Comparison of ENCODE assay signal across 1 cellular context in the genomic region with DNA sequence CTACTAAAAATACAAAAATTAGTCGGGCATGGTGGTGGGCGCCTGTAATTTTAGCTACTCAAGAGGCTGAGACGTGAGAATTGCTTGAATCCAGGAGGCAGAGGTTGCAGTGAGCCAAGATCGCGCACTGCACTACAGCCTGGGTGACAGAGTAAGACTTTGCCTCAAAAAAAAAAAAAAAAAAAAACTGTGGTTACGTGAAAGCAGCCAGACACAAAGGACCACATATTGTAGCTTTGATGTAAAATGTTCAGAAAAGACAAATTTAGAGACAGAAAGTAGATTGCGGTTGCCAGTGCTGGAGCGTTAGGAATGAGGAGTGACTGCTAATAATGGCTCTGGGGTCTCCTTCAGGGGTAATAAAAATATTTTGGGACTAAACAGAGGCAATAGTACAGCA.
TF ChIP-seq lines count a peak whose summit lies in the region.

No MANE protein-coding gene starts in this region.

TF ChIP-seq in GM12878, 131 proteins besides CTCF, POLR2A, EP300 and RAD21 (continued from another document):
- no peak for TF ChIP-seq MYB (IDR thresholded peaks at IDR 0.05; ENCODE audit: borderline replicate concordance, low read depth, low read length)
- TF ChIP-seq ATF7 (IDR thresholded peaks at IDR 0.05; ENCODE audit: low read depth): 0 out of 2 replicates have a peak, but pooled peaks have one; percentile 25
- TF ChIP-seq BACH1 (IDR thresholded peaks at IDR 0.05; ENCODE audit: borderline replicate concordance): no peak
- TF ChIP-seq BMI1 (IDR thresholded peaks at IDR 0.05; ENCODE audit: borderline replicate concordance): no peak
- no peak for TF ChIP-seq POU2F2 (IDR thresholded peaks at IDR 0.05; ENCODE audit: borderline replicate concordance, low read depth, low read length)
- no peak for TF ChIP-seq ASH2L (IDR thresholded peaks at IDR 0.05; ENCODE audit: borderline replicate concordance, low read depth)
- no peak for TF ChIP-seq STAT1 (conservative IDR thresholded peaks at IDR 0.05)
- peak; percentile 44; the same call in 1 of the 2 replicates for TF ChIP-seq EED (IDR thresholded peaks at IDR 0.05; ENCODE audit: low read depth)
- peak; percentile 91 for TF ChIP-seq RUNX3 (IDR thresholded peaks at IDR 0.05; ENCODE audit: low read length)
- no peak for TF ChIP-seq RELA (IDR thresholded peaks at IDR 0.05; ENCODE audit: borderline replicate concordance, partially characterized antibody)
- no peak for TF ChIP-seq PKNOX1 (IDR thresholded peaks at IDR 0.05)
- TF ChIP-seq IKZF2 (IDR thresholded peaks at IDR 0.05): peak; percentile 54 to 63
- peak; percentile 23 to 48; a peak in 1 of 4 replicates for TF ChIP-seq BHLHE40 (IDR thresholded peaks at IDR 0.05; ENCODE audit: borderline replicate concordance in 1 of 2, low read depth in 2 of 2, low read length in 1 of 2)
- TF ChIP-seq HDAC6 (IDR thresholded peaks at IDR 0.05; ENCODE audit: unreplicated experiment): no peak
- TF ChIP-seq, protein P1, sequence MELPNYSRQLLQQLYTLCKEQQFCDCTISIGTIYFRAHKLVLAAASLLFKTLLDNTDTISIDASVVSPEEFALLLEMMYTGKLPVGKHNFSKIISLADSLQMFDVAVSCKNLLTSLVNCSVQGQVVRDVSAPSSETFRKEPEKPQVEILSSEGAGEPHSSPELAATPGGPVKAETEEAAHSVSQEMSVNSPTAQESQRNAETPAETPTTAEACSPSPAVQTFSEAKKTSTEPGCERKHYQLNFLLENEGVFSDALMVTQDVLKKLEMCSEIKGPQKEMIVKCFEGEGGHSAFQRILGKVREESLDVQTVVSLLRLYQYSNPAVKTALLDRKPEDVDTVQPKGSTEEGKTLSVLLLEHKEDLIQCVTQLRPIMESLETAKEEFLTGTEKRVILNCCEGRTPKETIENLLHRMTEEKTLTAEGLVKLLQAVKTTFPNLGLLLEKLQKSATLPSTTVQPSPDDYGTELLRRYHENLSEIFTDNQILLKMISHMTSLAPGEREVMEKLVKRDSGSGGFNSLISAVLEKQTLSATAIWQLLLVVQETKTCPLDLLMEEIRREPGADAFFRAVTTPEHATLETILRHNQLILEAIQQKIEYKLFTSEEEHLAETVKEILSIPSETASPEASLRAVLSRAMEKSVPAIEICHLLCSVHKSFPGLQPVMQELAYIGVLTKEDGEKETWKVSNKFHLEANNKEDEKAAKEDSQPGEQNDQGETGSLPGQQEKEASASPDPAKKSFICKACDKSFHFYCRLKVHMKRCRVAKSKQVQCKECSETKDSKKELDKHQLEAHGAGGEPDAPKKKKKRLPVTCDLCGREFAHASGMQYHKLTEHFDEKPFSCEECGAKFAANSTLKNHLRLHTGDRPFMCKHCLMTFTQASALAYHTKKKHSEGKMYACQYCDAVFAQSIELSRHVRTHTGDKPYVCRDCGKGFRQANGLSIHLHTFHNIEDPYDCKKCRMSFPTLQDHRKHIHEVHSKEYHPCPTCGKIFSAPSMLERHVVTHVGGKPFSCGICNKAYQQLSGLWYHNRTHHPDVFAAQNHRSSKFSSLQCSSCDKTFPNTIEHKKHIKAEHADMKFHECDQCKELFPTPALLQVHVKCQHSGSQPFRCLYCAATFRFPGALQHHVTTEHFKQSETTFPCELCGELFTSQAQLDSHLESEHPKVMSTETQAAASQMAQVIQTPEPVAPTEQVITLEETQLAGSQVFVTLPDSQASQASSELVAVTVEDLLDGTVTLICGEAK (IDR thresholded peaks at IDR 0.05; ENCODE audit: borderline replicate concordance): no peak
- TF ChIP-seq, protein P2, sequence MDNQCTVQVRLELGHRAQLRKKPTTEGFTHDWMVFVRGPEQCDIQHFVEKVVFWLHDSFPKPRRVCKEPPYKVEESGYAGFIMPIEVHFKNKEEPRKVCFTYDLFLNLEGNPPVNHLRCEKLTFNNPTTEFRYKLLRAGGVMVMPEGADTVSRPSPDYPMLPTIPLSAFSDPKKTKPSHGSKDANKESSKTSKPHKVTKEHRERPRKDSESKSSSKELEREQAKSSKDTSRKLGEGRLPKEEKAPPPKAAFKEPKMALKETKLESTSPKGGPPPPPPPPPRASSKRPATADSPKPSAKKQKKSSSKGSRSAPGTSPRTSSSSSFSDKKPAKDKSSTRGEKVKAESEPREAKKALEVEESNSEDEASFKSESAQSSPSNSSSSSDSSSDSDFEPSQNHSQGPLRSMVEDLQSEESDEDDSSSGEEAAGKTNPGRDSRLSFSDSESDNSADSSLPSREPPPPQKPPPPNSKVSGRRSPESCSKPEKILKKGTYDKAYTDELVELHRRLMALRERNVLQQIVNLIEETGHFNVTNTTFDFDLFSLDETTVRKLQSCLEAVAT (IDR thresholded peaks at IDR 0.05): peak; percentile 40; the same call in 1 of the 2 replicates
- TF ChIP-seq CREM (IDR thresholded peaks at IDR 0.05; ENCODE audit: low read depth): 0 out of 2 replicates have a peak, but pooled peaks have one; percentile 16
- peak; percentile 80; the same call in 1 of the 2 replicates for TF ChIP-seq MEF2A (IDR thresholded peaks at IDR 0.05; ENCODE audit: insufficient read depth, low read depth, low read length)
- no peak for TF ChIP-seq CEBPB (IDR thresholded peaks at IDR 0.05; ENCODE audit: borderline replicate concordance in 1 of 2, low read depth in 2 of 2, low read length in 2 of 2)
- 0 out of 2 replicates have a peak, but pooled peaks have one; percentile 18 for TF ChIP-seq BCL11A (IDR thresholded peaks at IDR 0.05; ENCODE audit: low read depth, low read length)
- TF ChIP-seq HDGF (IDR thresholded peaks at IDR 0.05): no peak
- TF ChIP-seq CBFB (IDR thresholded peaks at IDR 0.05; ENCODE audit: low read depth): 0 out of 2 replicates have a peak, but pooled peaks have one; percentile 48
- TF ChIP-seq RCOR1 (conservative IDR thresholded peaks at IDR 0.05; ENCODE audit: low read depth, low read length): no peak
- no peak for TF ChIP-seq MYC (IDR thresholded peaks at IDR 0.05; ENCODE audit: insufficient read depth, insufficient read length, insufficient replicate concordance, low read length, severe bottlenecking)
- no peak; the same call in 1 of the 2 replicates for TF ChIP-seq MTA2 (IDR thresholded peaks at IDR 0.05; ENCODE audit: low read depth)
- TF ChIP-seq ZBTB11 (CRISPR knock-in tag; IDR thresholded peaks at IDR 0.05): no peak
- TF ChIP-seq MEF2B (IDR thresholded peaks at IDR 0.05; ENCODE audit: partially characterized antibody, poor library complexity, severe bottlenecking): peak; percentile 69
- no peak for TF ChIP-seq ZBTB4 (CRISPR knock-in tag; IDR thresholded peaks at IDR 0.05)
- peak; percentile 50; the same call in 1 of the 2 replicates for TF ChIP-seq NFIC (IDR thresholded peaks at IDR 0.05; ENCODE audit: low read depth, low read length)
- TF ChIP-seq, protein P3, sequence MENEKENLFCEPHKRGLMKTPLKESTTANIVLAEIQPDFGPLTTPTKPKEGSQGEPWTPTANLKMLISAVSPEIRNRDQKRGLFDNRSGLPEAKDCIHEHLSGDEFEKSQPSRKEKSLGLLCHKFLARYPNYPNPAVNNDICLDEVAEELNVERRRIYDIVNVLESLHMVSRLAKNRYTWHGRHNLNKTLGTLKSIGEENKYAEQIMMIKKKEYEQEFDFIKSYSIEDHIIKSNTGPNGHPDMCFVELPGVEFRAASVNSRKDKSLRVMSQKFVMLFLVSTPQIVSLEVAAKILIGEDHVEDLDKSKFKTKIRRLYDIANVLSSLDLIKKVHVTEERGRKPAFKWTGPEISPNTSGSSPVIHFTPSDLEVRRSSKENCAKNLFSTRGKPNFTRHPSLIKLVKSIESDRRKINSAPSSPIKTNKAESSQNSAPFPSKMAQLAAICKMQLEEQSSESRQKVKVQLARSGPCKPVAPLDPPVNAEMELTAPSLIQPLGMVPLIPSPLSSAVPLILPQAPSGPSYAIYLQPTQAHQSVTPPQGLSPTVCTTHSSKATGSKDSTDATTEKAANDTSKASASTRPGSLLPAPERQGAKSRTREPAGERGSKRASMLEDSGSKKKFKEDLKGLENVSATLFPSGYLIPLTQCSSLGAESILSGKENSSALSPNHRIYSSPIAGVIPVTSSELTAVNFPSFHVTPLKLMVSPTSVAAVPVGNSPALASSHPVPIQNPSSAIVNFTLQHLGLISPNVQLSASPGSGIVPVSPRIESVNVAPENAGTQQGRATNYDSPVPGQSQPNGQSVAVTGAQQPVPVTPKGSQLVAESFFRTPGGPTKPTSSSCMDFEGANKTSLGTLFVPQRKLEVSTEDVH (IDR thresholded peaks at IDR 0.05; ENCODE audit: low read depth, partially characterized antibody): no peak
